1 cellular context compared by ENCODE assay signal in genomic region chr4:146522098-146522861, GRCh38.
TF ChIP-seq lines count a peak whose summit lies in the region.

No MANE protein-coding gene starts in this region.

TF ChIP-seq in HEK293, 187 proteins besides CTCF, POLR2A, EP300 and RAD21 (continued from another document and continues in another):
- TF ChIP-seq MEIS1 (CRISPR knock-in tag; IDR thresholded peaks at IDR 0.05; ENCODE audit: borderline replicate concordance) (no peak), INSM2 (tag by site-specific recombination; IDR thresholded peaks at IDR 0.05) (no peak), PRDM2 (tag by site-specific recombination; IDR thresholded peaks at IDR 0.05; ENCODE audit: borderline replicate concordance) (no peak), ZNF785 (tag by site-specific recombination; IDR thresholded peaks at IDR 0.05) (peak; percentile 66; the same call in 1 of the 2 replicates), ZNF660 (tag by site-specific recombination; IDR thresholded peaks at IDR 0.05) (no peak), ZNF223 (tag by site-specific recombination; IDR thresholded peaks at IDR 0.05) (no peak), ZBTB11 (tag by site-specific recombination; conservative IDR thresholded peaks at IDR 0.05; ENCODE audit: low read depth) (peak; percentile 53), ZBTB44 (tag by site-specific recombination; IDR thresholded peaks at IDR 0.05) (no peak), ZNF707 (tag by site-specific recombination; IDR thresholded peaks at IDR 0.05) (no peak), ZNF518A (tag by site-specific recombination; conservative IDR thresholded peaks at IDR 0.05; ENCODE audit: low read depth) (no peak), TRIM28 (IDR thresholded peaks at IDR 0.05; ENCODE audit: borderline replicate concordance, low read length) (no peak), REST (tag by site-specific recombination; IDR thresholded peaks at IDR 0.05) (no peak), ZNF623 (tag by site-specific recombination; IDR thresholded peaks at IDR 0.05) (no peak), ZNF658 (tag by site-specific recombination; IDR thresholded peaks at IDR 0.05) (no peak), KLF7 (tag by site-specific recombination; IDR thresholded peaks at IDR 0.05; ENCODE audit: borderline replicate concordance) (no peak), GFI1B (tag by site-specific recombination; IDR thresholded peaks at IDR 0.05) (no peak), ZNF510 (tag by site-specific recombination; IDR thresholded peaks at IDR 0.05; ENCODE audit: insufficient replicate concordance) (no peak), ZNF398 (tag by site-specific recombination; IDR thresholded peaks at IDR 0.05) (no peak), ZIC2 (tag by site-specific recombination; IDR thresholded peaks at IDR 0.05) (no peak), ZNF280D (tag by site-specific recombination; IDR thresholded peaks at IDR 0.05) (no peak), KLF8 (tag by site-specific recombination; IDR thresholded peaks at IDR 0.05) (peak; percentile 25; the same call in 1 of the 2 replicates), KLF9 (tag by site-specific recombination; IDR thresholded peaks at IDR 0.05; ENCODE audit: low read depth) (no peak), ZNF473 (tag by site-specific recombination; IDR thresholded peaks at IDR 0.05) (no peak)
